25 cellular contexts compared by ENCODE assay signal in the genomic region with DNA sequence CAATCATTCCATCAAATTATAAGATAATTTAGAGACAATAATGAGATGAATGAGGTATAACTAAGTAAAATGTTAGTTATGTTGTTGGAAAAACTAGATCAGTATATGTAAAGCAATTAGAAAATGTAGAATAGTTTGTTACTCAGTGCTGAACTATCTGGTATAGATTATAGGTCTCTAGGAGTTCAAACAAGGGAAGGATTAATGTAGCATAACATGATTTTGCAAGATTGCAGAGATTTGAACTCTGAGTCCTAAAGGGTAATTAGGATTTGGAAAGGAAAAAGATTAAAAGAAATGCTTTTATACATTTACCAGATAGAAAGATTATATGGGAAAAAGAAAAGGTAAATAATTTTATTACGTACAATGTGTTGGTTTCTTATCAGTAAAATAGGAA.
"Had no signal": no experiment of that assay in that cellular context is flagged by ENCODE, and none has a peak within 500 bp of the region (broad histone marks: within the 10 kb centered on the region; RNA-seq: fewer than 3 reads in every experiment).

No MANE protein-coding gene starts in this region.

- H3K4me3 Mint-ChIP-seq: activated CD4-positive, alpha-beta memory T cell treated with anti-CD3 and anti-CD28 coated beads, Interleukin-2, amount 10 ng/mL, durations not matched to agents 7 days and 5 days; activated CD4-positive, alpha-beta T cell treated with anti-CD3 and anti-CD28 coated beads for 36 hours; activated naive CD4-positive, alpha-beta T cell treated with anti-CD3 and anti-CD28 coated beads for 36 hours; activated naive CD8-positive, alpha-beta T cell; activated T-helper 17 cell treated with anti-CD3 and anti-CD28 coated beads, Interleukin-2, amount 50 U/mL, for 72 hours; T-cell had no signal

- H3K36me3 Mint-ChIP-seq: activated naive CD8-positive, alpha-beta T cell; T-cell had no signal

- H3K4me1 Mint-ChIP-seq: activated CD4-positive, alpha-beta memory T cell treated with anti-CD3 and anti-CD28 coated beads, Interleukin-2, amount 10 ng/mL, durations not matched to agents 7 days and 5 days; activated CD4-positive, alpha-beta T cell treated with anti-CD3 and anti-CD28 coated beads for 36 hours; activated T-helper 17 cell treated with anti-CD3 and anti-CD28 coated beads, Interleukin-2, amount 50 U/mL, for 72 hours; T-cell had no signal

- H3K27me3 Mint-ChIP-seq: activated CD4-positive, alpha-beta memory T cell treated with anti-CD3 and anti-CD28 coated beads, Interleukin-2, amount 10 ng/mL, durations not matched to agents 7 days and 5 days; activated CD4-positive, alpha-beta T cell treated with anti-CD3 and anti-CD28 coated beads for 36 hours; activated T-helper 17 cell treated with anti-CD3 and anti-CD28 coated beads, Interleukin-2, amount 50 U/mL, for 72 hours; T-cell had no signal

- DNase-seq: activated CD4-positive, alpha-beta memory T cell treated with anti-CD3 and anti-CD28 coated beads, Interleukin-2, amount 10 ng/mL, durations not matched to agents 7 days and 5 days; activated CD4-positive, alpha-beta T cell treated with anti-CD3 and anti-CD28 coated beads for 36 hours; activated CD4-positive, alpha-beta T cell treated with anti-CD3 and anti-CD28 coated beads, Interleukin-2, amount 50 U/mL, for 1 hour; activated gamma-delta T cell; activated naive CD4-positive, alpha-beta T cell treated with anti-CD3 and anti-CD28 coated beads for 36 hours; activated T-cell treated with anti-CD3 and anti-CD28 coated beads for 4 hours; activated T-cell treated with anti-CD3 and anti-CD28 coated beads, Interleukin-2, amount 50 U/mL, for 48 hours; amygdala; Kasumi-1; NCI-H1048; NCI-H1930; NCI-H2107; NCI-H2171 treated with DMSO at 0.1 percent for 48 hours; NCI-H226; NCI-H526 treated with DMSO at 0.1 percent for 48 hours; NCI-H82; SIG-M5; T-cell; T-helper 2 cell; T1000; WERI-Rb-1 had no signal

- H3K9me3 Mint-ChIP-seq: activated CD4-positive, alpha-beta memory T cell treated with anti-CD3 and anti-CD28 coated beads, Interleukin-2, amount 10 ng/mL, durations not matched to agents 7 days and 5 days; activated naive CD4-positive, alpha-beta T cell treated with anti-CD3 and anti-CD28 coated beads for 36 hours; T-cell had no signal

- H3K27ac ChIP-seq: SK-N-MC, WERI-Rb-1 had no signal

- H3K36me3 ChIP-seq: WERI-Rb-1 had no signal

- H3K4me3 ChIP-seq: SK-N-MC had no signal

- H3K27ac Mint-ChIP-seq: activated CD4-positive, alpha-beta memory T cell treated with anti-CD3 and anti-CD28 coated beads, Interleukin-2, amount 10 ng/mL, durations not matched to agents 7 days and 5 days; activated CD4-positive, alpha-beta T cell treated with anti-CD3 and anti-CD28 coated beads for 36 hours; activated naive CD4-positive, alpha-beta T cell treated with anti-CD3 and anti-CD28 coated beads for 36 hours; activated naive CD8-positive, alpha-beta T cell; activated T-helper 17 cell treated with anti-CD3 and anti-CD28 coated beads, Interleukin-2, amount 50 U/mL, for 72 hours; T-cell had no signal

- FAIRE-seq: astrocyte had no signal

- ATAC-seq: activated CD4-positive, alpha-beta T cell treated with anti-CD3 and anti-CD28 coated beads for 36 hours; activated T-helper 17 cell treated with anti-CD3 and anti-CD28 coated beads, Interleukin-2, amount 50 U/mL, for 72 hours; T-cell had no signal
